In the genomic region with DNA sequence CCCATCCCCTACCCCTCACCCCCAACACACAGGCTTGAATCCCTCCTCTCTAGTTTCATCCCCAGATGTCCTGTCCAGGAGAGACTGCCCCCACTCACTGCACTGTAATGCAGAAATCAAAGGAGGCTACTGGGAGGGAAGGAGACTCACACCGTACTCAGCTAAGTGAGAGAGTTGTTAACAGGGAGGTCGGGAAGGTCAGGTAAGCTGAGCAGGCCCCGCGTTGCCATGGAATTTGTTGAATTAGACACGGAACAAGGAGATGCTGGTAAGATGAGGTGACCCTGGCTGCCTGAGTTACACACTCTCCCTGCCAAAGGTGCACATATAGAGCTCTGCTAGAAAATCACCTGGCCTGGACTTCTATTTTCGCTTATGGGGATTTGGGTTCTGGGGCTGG, we compare ENCODE assay signal across 25 cellular contexts.
"Had no signal": no experiment of that assay in that cellular context is flagged by ENCODE, and none has a peak within 500 bp of the region (broad histone marks: within the 10 kb centered on the region; RNA-seq: fewer than 3 reads in every experiment).

No MANE protein-coding gene starts in this region.

- DNase-seq: dermis blood vessel endothelial cell; dorsolateral prefrontal cortex; effector CD4-positive, alpha-beta T cell; effector memory CD4-positive, alpha-beta T cell; foreskin keratinocyte; heart left ventricle; hypothalamus; immature natural killer cell; islet precursor cell; kidney; kidney glomerular epithelial cell; left colon; left lung; left ventricle myocardium superior; lower lobe of right lung; mesenchymal stem cell; mucosa of descending colon had no signal

- H3K36me3 ChIP-seq: esophagus muscularis mucosa, gastroesophageal sphincter, heart left ventricle, left lung, lower lobe of right lung had no signal

- FAIRE-seq: colon, endothelial cell of umbilical vein, frontal cortex, kidney had no signal

- H3K27ac ChIP-seq: coronary artery, dorsolateral prefrontal cortex, esophagus muscularis mucosa, foreskin keratinocyte, gastroesophageal sphincter, heart left ventricle, hepatocyte, left lung, lower lobe of right lung had no signal

- H3K4me3 Mint-ChIP-seq: immature natural killer cell, mesothelial cell of epicardium had no signal

- H3K4me1 ChIP-seq: esophagus muscularis mucosa, foreskin keratinocyte, gastroesophageal sphincter, heart left ventricle, left lung, lower lobe of right lung had no signal

- H3K9me3 ChIP-seq: esophagus muscularis mucosa, gastroesophageal sphincter, heart left ventricle, left lung, lower lobe of right lung, mucosa of descending colon had no signal

- H3K4me1 Mint-ChIP-seq: mesothelial cell of epicardium had no signal

- H3K36me3 Mint-ChIP-seq: immature natural killer cell, mesothelial cell of epicardium had no signal

- H3K4me3 ChIP-seq: coronary artery, dorsolateral prefrontal cortex, esophagus muscularis mucosa, gastroesophageal sphincter, heart left ventricle, hepatocyte, left lung, lower lobe of right lung, mucosa of descending colon had no signal

- ATAC-seq: foreskin keratinocyte, gastroesophageal sphincter, heart left ventricle, left colon, left lung, left ventricle myocardium superior, lower lobe of right lung, mucosa of descending colon had no signal

- H3K27ac Mint-ChIP-seq: immature natural killer cell, mesothelial cell of epicardium had no signal

- H3K27me3 ChIP-seq: foreskin keratinocyte, heart left ventricle, left lung had no signal

- H3K9me3 Mint-ChIP-seq: mesothelial cell of epicardium had no signal
